ENCODE assay signal across 9 cellular contexts in the genomic region with DNA sequence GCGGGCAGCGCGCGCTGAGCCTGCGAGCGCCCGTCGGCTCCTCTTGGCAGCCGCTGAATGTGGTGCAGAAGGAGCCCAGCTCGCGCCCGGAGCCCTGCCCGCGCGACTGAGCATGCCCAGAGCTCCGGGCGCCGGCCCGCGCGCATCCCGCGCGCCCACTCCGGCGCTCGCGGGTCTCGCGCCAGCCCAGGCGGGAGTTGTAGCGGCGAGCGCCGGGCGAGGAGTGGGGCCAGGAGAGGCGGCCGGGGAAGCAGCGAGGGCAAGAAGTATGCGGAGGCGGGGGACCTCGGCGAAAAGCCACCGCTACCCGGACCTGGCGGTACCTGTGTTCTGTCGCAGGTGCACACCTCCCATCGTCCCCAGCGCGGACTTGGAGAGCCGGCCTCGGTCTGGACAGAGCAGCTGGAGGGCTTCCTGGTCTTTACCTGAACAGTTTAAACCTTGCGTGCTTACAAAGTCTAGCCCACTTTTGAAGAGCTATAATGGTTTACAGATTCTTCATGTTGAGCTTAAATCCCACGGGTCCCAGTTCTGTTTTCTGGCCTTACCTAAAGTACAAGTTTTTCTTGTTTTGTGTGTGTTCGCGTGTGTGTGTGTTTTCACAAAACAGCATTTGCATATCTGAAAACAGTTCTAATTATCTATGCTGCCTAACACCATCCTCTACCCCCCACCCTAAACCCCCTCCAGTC. TPM values are rescaled to one million over a fixed set of nuclear protein-coding genes. Genes with fewer than 3 reads are reported as not detected.
A peak's percentile ranks its signal among the peaks of the same experiment; 100 is the strongest.
DNase-seq lines count a peak whose midpoint lies in the region; ATAC-seq, FAIRE-seq and TF ChIP-seq lines count a peak whose summit lies in the region.
"Had no signal": no experiment of that assay in that cellular context is flagged by ENCODE, and none has a peak within 500 bp of the region (broad histone marks: within the 10 kb centered on the region; RNA-seq: fewer than 3 reads in every experiment).

A gene (minus strand): TSS at position 61 of the 692 bp plus-strand sequence. CDS start 114 bp downstream, outside the sequence.

- peak within 1 kb of the TSS; percentile 88 for H3K4me3 ChIP-seq in Caco-2 (ENCODE audit: low read depth, low read length)
- H3K4me3 ChIP-seq in HL-60 (replicated peaks; ENCODE audit: insufficient read depth, low read length): peak within 1 kb of the TSS; percentile 34
- H3K4me3 ChIP-seq in RWPE2 (ENCODE audit: severe bottlenecking): peak within 1 kb of the TSS; percentile 69
- peak within 1 kb of the TSS; percentile 82 for H3K4me3 ChIP-seq in coronary artery
- peak within 1 kb of the TSS; percentile 47 to 65 for H3K4me3 ChIP-seq in small intestine (ENCODE audit: low read depth in 1 of 2, low read length in 2 of 2)

- H3K36me3 Mint-ChIP-seq in Caco-2 (ENCODE audit: insufficient read depth, unreplicated experiment): peaks cover 10% of the 10 kb centered on the region

- intact Hi-C loops in Caco-2 (cut with micrococcal nuclease; ENCODE audit: unreplicated experiment): loop anchor here (2.0 kb wide), 2 partner anchors 116 to 120 kb away; a partner anchor contains a TSS

- no peak for FAIRE-seq in small intestine (lab: Jason Lieb, UNC)
- FAIRE-seq: TTC549 had no signal

- peaks cover 24% of the 10 kb centered on the region for H3K4me1 Mint-ChIP-seq in Caco-2 (ENCODE audit: low read depth, unreplicated experiment)

- WGBS in small intestine, 3 donors: 2 to 6% (median 2%) methylated on average over 45 to 56 of the region's 56 CpGs

- POLR2A ChIA-PET in Caco-2 (lab: Charles Lee): interaction anchor here (0.6 to 2.0 kb wide), 5 partner anchors 11 to 466 kb away, joined by 3 to 6 read pairs (median 4); no protein-coding TSS in a partner anchor

- no peaks in the 10 kb centered on the region for H3K9me3 ChIP-seq in Caco-2
- no peaks in the 10 kb centered on the region for H3K9me3 ChIP-seq in RWPE2 (ENCODE audit: severe bottlenecking)
- no peaks in the 10 kb centered on the region for H3K9me3 ChIP-seq in small intestine (ENCODE audit: control insufficient read depth, low read depth)

- H3K27me3 ChIP-seq in Caco-2 (replicated peaks; ENCODE audit: control insufficient read depth, insufficient read depth, low read length) (no peaks in the 10 kb centered on the region; the same call in 1 of the 2 replicates), HL-60 (ENCODE audit: insufficient read depth, poor library complexity, severe bottlenecking) (peaks cover 31% of the 10 kb centered on the region), RWPE2 (ENCODE audit: insufficient read depth, poor library complexity, severe bottlenecking) (no peaks in the 10 kb centered on the region), small intestine (ENCODE audit: control insufficient read depth in 2 of 2, insufficient read depth in 2 of 2, low read length in 2 of 2) (no peaks in the 10 kb centered on the region)

- TSS peak; percentile 67 for BruUV-seq in Caco-2 (replicated peaks; lab: Mats Ljungman, UMichigan)

- H3K27ac ChIP-seq in HL-60 (replicated peaks) (no peak within 1 kb of the TSS), RWPE2 (ENCODE audit: poor library complexity, severe bottlenecking) (peak within 1 kb of the TSS; percentile 50), coronary artery (peak within 1 kb of the TSS; percentile 60 to 85), small intestine (ENCODE audit: low read depth in 1 of 2, low read length in 1 of 2) (peak within 1 kb of the TSS; percentile 77 to 84)

- peaks cover 32% of the 10 kb centered on the region for H3K4me1 ChIP-seq in Caco-2
- peaks cover 8% of the 10 kb centered on the region for H3K4me1 ChIP-seq in RWPE2 (ENCODE audit: insufficient read depth, poor library complexity, severe bottlenecking)
- peaks cover 2 to 3% of the 10 kb centered on the region in 2 donors for H3K4me1 ChIP-seq in small intestine (ENCODE audit: control insufficient read depth in 2 of 2, insufficient read depth in 1 of 2, low read depth in 1 of 2, low read length in 1 of 2)

- DNase-seq in Caco-2 (peak; percentile 70 to 74), HL-60 (ENCODE audit: low read depth in 1 of 2, low spot score in 1 of 2) (no peak), RWPE2 (ENCODE audit: low spot score) (peak; percentile 63), coronary artery (ENCODE audit: low spot score) (no peak), kidney tubule cell (ENCODE audit: low spot score) (peak; percentile 80), small intestine (peak; percentile 74), GM20000 (ENCODE audit: low spot score) (no peak)

- peak within 1 kb of the TSS; percentile 88 for H3K4me3 Mint-ChIP-seq in Caco-2 (ENCODE audit: unreplicated experiment)

- H3K9me3 Mint-ChIP-seq in Caco-2 (ENCODE audit: unreplicated experiment): peaks cover 7% of the 10 kb centered on the region

- CTCF ChIA-PET in Caco-2 (lab: Charles Lee): interaction anchor here (0.9 kb wide), 1 partner anchor 20 kb away, joined by 3 read pairs; no protein-coding TSS in a partner anchor

- no peak for TF ChIP-seq CTCF in Caco-2 (IDR thresholded peaks at IDR 0.05; ENCODE audit: insufficient read depth in 1 of 2, low read depth in 1 of 2, low read length in 1 of 2, severe bottlenecking in 1 of 2, unreplicated experiment in 1 of 2)
- TF ChIP-seq CTCF in HL-60 (IDR thresholded peaks at IDR 0.05; ENCODE audit: insufficient read depth, low read length): no peak
- no peak for TF ChIP-seq CTCF in RWPE2 (IDR thresholded peaks at IDR 0.05; ENCODE audit: poor library complexity, severe bottlenecking)
- TF ChIP-seq CTCF in coronary artery (IDR thresholded peaks at IDR 0.05): no peak
- no peak for TF ChIP-seq CTCF in GM20000 (IDR thresholded peaks at IDR 0.05; ENCODE audit: extremely low read depth, missing control alignments)

- no peaks in the 10 kb centered on the region for H3K36me3 ChIP-seq in Caco-2 (ENCODE audit: control insufficient read depth, insufficient read depth, low read length)
- H3K36me3 ChIP-seq in RWPE2 (ENCODE audit: low read depth): no peaks in the 10 kb centered on the region
- no peaks in the 10 kb centered on the region for H3K36me3 ChIP-seq in small intestine (ENCODE audit: control insufficient read depth in 2 of 2, insufficient read depth in 2 of 2, low read length in 2 of 2)

- no peaks in the 10 kb centered on the region for H3K27me3 Mint-ChIP-seq in Caco-2 (ENCODE audit: insufficient read depth, unreplicated experiment)

- H3K27ac Mint-ChIP-seq in Caco-2 (ENCODE audit: unreplicated experiment): peak within 1 kb of the TSS; percentile 84

- ATAC-seq in GM19324 (IDR thresholded peaks at IDR 0.05; ENCODE audit: low FRiP score, unreplicated experiment): peak; percentile 53
- ATAC-seq in RWPE2 (ENCODE audit: low read depth): peak; percentile 73

RNA-seq across cellular contexts. Expression of the gene that starts here (rescaled TPM):
- 83.0 and 87.9 TPM in 2 replicates for total RNA-seq in Caco-2 (2022)
- 10 to 100 TPM; 21.9 to 47.8 (median 45.6) TPM for polyA plus RNA-seq in small intestine

Comparison
In these comparisons a context has a peak if more than half of its experiments do, and no peak if none do; other contexts are left out.
1. DNase-seq: peak in Caco-2 (2 of 2), RWPE2 (single experiment), kidney tubule cell (single experiment) and small intestine (single experiment); none in HL-60 (0 of 2), coronary artery (single experiment) and GM20000 (single experiment).
2. H3K4me3 ChIP-seq: peak in every context shown above with its lines; median percentile 88 in Caco-2; 82 in coronary artery; 69 in RWPE2; 56 in small intestine; 34 in HL-60.